Comparison of ENCODE assay signal across 8 cellular contexts in genomic region chr4:3193531-3194203, GRCh38. TPM values are rescaled to one million over a fixed set of nuclear protein-coding genes. Genes with fewer than 3 reads are reported as not detected.
DNase-seq lines count a peak whose midpoint lies in the region; ATAC-seq and TF ChIP-seq lines count a peak whose summit lies in the region.

No MANE protein-coding gene starts in this region.

- H3K4me3 ChIP-seq in BJ (ENCODE audit: low read depth, low read length) = no peak overlapping the region

- no peaks in the 10 kb centered on the region for H3K27me3 Mint-ChIP-seq in activated CD8-positive, alpha-beta T cell treated with anti-CD3 and anti-CD28 coated beads for 36 hours

- CTCF ChIA-PET in BJ (lab: Yijun Ruan, JAX) = interaction anchor here (0.9 to 2.4 kb wide), 6 partner anchors 10 to 288 kb away, joined by 3 to 13 read pairs (median 4); no protein-coding TSS in a partner anchor
- CTCF ChIA-PET in activated CD8-positive, alpha-beta T cell treated with anti-CD3 and anti-CD28 coated beads for 36 hours (lab: Charles Lee) = interaction anchor here (0.7 to 5.6 kb wide), 10 partner anchors 9 to 286 kb away, joined by 3 to 23 read pairs (median 4); no protein-coding TSS in a partner anchor

- TF ChIP-seq CTCF in BJ (IDR thresholded peaks at IDR 0.05; ENCODE audit: insufficient read depth, low read depth, low read length) = peak; percentile 33; the same call in 1 of the 2 replicates
- peak; percentile 40 for TF ChIP-seq CTCF in activated CD8-positive, alpha-beta T cell treated with anti-CD3 and anti-CD28 coated beads for 36 hours (IDR thresholded peaks at IDR 0.05)

- peak; percentile 31 for ATAC-seq in activated CD8-positive, alpha-beta T cell treated with anti-CD3 and anti-CD28 coated beads for 36 hours
- ATAC-seq in GM21423 (IDR thresholded peaks at IDR 0.05; ENCODE audit: unreplicated experiment) (no peak), GM21360 (IDR thresholded peaks at IDR 0.05; ENCODE audit: unreplicated experiment) (no peak)

- intact Hi-C loops in activated CD8-positive, alpha-beta T cell treated with anti-CD3 and anti-CD28 coated beads for 36 hours (cut with micrococcal nuclease) = loop anchor here (1.0 kb wide), 1 partner anchor 250 kb away; no protein-coding TSS in a partner anchor

- H3K27ac Mint-ChIP-seq in activated CD8-positive, alpha-beta T cell treated with anti-CD3 and anti-CD28 coated beads for 36 hours = no peak overlapping the region

- no peaks in the 10 kb centered on the region for H3K27me3 ChIP-seq in BJ (ENCODE audit: control insufficient read depth, insufficient read depth, low read length)

- peaks cover 54% of the 10 kb centered on the region for H3K4me1 Mint-ChIP-seq in activated CD8-positive, alpha-beta T cell treated with anti-CD3 and anti-CD28 coated beads for 36 hours (ENCODE audit: low read depth)

- POLR2A ChIA-PET in BJ (lab: Charles Lee) = no interaction called here
- POLR2A ChIA-PET in activated CD8-positive, alpha-beta T cell treated with anti-CD3 and anti-CD28 coated beads for 36 hours (lab: Charles Lee) = no interaction called here

- peaks cover 11% of the 10 kb centered on the region for H3K36me3 ChIP-seq in BJ (ENCODE audit: control insufficient read depth, insufficient read depth, low read length)

- DNase-seq in BJ (ENCODE audit: low read depth) = no peak
- peak; percentile 7 for DNase-seq in HT-29 (ENCODE audit: low spot score)
- DNase-seq in activated CD8-positive, alpha-beta T cell treated with anti-CD3 and anti-CD28 coated beads for 36 hours = no peak
- DNase-seq in iris pigment epithelial cell (ENCODE audit: low read depth) = peak; percentile 28
- DNase-seq in GM19238 (ENCODE audit: insufficient read length, low spot score) = no peak
- no peak for DNase-seq in NCI-H510A treated with DMSO at 0.1 percent for 48 hours (lab: John Stamatoyannopoulos, UW)

- H3K36me3 Mint-ChIP-seq in activated CD8-positive, alpha-beta T cell treated with anti-CD3 and anti-CD28 coated beads for 36 hours (ENCODE audit: low read depth) = peaks cover 13% of the 10 kb centered on the region

- no peak overlapping the region for H3K4me3 Mint-ChIP-seq in activated CD8-positive, alpha-beta T cell treated with anti-CD3 and anti-CD28 coated beads for 36 hours

- no peaks in the 10 kb centered on the region for H3K9me3 Mint-ChIP-seq in activated CD8-positive, alpha-beta T cell treated with anti-CD3 and anti-CD28 coated beads for 36 hours

RNA-seq across cellular contexts. Expression of gene MSANTD1, which starts 55.3 kb away (rescaled TPM):
- 0.06 and 0.10 TPM in 2 replicates for polyA plus RNA-seq in BJ (2011; rRNA removed)
- polyA minus RNA-seq in BJ (2011; rRNA and poly(A)+ RNA removed) = 0.05 and 0.21 TPM in 2 replicates
- total RNA-seq in HT-29 (2014; rRNA removed; shearing (Covaris generic)) = 0.41 and 0.44 TPM in 2 replicates
- total RNA-seq in activated CD8-positive, alpha-beta T cell treated with anti-CD3 and anti-CD28 coated beads for 36 hours = under 1 TPM; 0.43 TPM

Comparison
In these comparisons a context has a peak if more than half of its experiments do, and no peak if none do; other contexts are left out.
1. DNase-seq: peak in HT-29 (single experiment) and iris pigment epithelial cell (single experiment); none in BJ (single experiment), activated CD8-positive, alpha-beta T cell treated with anti-CD3 and anti-CD28 coated beads for 36 hours (single experiment), GM19238 (single experiment) and NCI-H510A treated with DMSO at 0.1 percent for 48 hours (single experiment).